ENCODE assay signal across 2 cellular contexts in the genomic region with DNA sequence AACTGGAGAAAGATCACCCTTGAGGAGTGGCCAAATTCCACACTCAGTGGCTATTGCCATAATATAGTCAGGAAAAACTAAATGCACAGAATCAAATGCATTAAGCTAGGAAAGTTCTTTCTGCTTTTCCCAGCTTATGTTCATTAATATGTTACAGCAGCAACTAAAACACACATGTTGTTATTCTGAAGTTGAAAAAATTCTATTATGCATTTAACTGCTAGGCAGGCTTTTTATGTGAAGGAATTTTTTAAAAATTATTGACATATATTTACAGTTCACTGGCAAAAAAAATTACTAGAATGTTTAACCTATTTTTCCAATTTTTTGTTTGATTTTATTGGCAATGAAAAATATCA.
TF ChIP-seq lines count a peak whose summit lies in the region.

No MANE protein-coding gene starts in this region.

TF ChIP-seq in SK-N-SH, 30 proteins besides CTCF, POLR2A, EP300 and RAD21 (continued from another document):
- TF ChIP-seq, protein P1, sequence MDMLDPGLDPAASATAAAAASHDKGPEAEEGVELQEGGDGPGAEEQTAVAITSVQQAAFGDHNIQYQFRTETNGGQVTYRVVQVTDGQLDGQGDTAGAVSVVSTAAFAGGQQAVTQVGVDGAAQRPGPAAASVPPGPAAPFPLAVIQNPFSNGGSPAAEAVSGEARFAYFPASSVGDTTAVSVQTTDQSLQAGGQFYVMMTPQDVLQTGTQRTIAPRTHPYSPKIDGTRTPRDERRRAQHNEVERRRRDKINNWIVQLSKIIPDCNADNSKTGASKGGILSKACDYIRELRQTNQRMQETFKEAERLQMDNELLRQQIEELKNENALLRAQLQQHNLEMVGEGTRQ (IDR thresholded peaks at IDR 0.05; ENCODE audit: borderline replicate concordance, low read depth, low read length): no peak
- TF ChIP-seq ELF1 (IDR thresholded peaks at IDR 0.05) (no peak), GATA2 (CRISPR knock-in tag; IDR thresholded peaks at IDR 0.05) (no peak), RCOR1 (IDR thresholded peaks at IDR 0.05; ENCODE audit: low read length) (no peak), JUND (IDR thresholded peaks at IDR 0.05) (no peak), TAF1 (IDR thresholded peaks at IDR 0.05; ENCODE audit: borderline replicate concordance, low read depth, low read length) (no peak), FOXJ3 (CRISPR knock-in tag; IDR thresholded peaks at IDR 0.05) (no peak), FOSL2 (IDR thresholded peaks at IDR 0.05; ENCODE audit: borderline replicate concordance, low read depth) (no peak), CHD2 (IDR thresholded peaks at IDR 0.05; ENCODE audit: low read length, partially characterized antibody) (no peak)

TF ChIP-seq in SK-N-SH treated with all-trans-retinoic acid at 6 μM for 48 hours, 23 proteins besides CTCF, POLR2A, EP300 and RAD21 (continued from another document):
- TF ChIP-seq, protein P2, sequence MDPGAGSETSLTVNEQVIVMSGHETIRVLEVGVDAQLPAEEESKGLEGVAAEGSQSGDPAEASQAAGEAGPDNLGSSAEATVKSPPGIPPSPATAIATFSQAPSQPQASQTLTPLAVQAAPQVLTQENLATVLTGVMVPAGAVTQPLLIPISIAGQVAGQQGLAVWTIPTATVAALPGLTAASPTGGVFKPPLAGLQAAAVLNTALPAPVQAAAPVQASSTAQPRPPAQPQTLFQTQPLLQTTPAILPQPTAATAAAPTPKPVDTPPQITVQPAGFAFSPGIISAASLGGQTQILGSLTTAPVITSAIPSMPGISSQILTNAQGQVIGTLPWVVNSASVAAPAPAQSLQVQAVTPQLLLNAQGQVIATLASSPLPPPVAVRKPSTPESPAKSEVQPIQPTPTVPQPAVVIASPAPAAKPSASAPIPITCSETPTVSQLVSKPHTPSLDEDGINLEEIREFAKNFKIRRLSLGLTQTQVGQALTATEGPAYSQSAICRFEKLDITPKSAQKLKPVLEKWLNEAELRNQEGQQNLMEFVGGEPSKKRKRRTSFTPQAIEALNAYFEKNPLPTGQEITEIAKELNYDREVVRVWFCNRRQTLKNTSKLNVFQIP (CRISPR knock-in tag; IDR thresholded peaks at IDR 0.05; ENCODE audit: borderline replicate concordance, low read depth): no peak
- TF ChIP-seq, protein P3, sequence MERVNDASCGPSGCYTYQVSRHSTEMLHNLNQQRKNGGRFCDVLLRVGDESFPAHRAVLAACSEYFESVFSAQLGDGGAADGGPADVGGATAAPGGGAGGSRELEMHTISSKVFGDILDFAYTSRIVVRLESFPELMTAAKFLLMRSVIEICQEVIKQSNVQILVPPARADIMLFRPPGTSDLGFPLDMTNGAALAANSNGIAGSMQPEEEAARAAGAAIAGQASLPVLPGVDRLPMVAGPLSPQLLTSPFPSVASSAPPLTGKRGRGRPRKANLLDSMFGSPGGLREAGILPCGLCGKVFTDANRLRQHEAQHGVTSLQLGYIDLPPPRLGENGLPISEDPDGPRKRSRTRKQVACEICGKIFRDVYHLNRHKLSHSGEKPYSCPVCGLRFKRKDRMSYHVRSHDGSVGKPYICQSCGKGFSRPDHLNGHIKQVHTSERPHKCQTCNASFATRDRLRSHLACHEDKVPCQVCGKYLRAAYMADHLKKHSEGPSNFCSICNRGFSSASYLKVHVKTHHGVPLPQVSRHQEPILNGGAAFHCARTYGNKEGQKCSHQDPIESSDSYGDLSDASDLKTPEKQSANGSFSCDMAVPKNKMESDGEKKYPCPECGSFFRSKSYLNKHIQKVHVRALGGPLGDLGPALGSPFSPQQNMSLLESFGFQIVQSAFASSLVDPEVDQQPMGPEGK (CRISPR knock-in tag; IDR thresholded peaks at IDR 0.05; ENCODE audit: borderline replicate concordance): no peak
- TF ChIP-seq SNAI2 (CRISPR knock-in tag; IDR thresholded peaks at IDR 0.05) (no peak), ZNF70 (CRISPR knock-in tag; IDR thresholded peaks at IDR 0.05) (no peak), ZC3H10 (CRISPR knock-in tag; IDR thresholded peaks at IDR 0.05) (no peak), TCF4 (CRISPR knock-in tag; IDR thresholded peaks at IDR 0.05; ENCODE audit: borderline replicate concordance) (no peak), CSDC2 (CRISPR knock-in tag; IDR thresholded peaks at IDR 0.05) (no peak), ESRRG (CRISPR knock-in tag; IDR thresholded peaks at IDR 0.05) (no peak), ARNTL (CRISPR knock-in tag; IDR thresholded peaks at IDR 0.05; ENCODE audit: borderline replicate concordance, low read depth) (no peak), ZFP3 (CRISPR knock-in tag; IDR thresholded peaks at IDR 0.05) (no peak), ZNF565 (CRISPR knock-in tag; conservative IDR thresholded peaks at IDR 0.05; ENCODE audit: low read depth) (no peak), TOX (CRISPR knock-in tag; IDR thresholded peaks at IDR 0.05; ENCODE audit: borderline replicate concordance) (no peak), PPARA (CRISPR knock-in tag; IDR thresholded peaks at IDR 0.05; ENCODE audit: borderline replicate concordance) (no peak)
- TF ChIP-seq, protein P4, sequence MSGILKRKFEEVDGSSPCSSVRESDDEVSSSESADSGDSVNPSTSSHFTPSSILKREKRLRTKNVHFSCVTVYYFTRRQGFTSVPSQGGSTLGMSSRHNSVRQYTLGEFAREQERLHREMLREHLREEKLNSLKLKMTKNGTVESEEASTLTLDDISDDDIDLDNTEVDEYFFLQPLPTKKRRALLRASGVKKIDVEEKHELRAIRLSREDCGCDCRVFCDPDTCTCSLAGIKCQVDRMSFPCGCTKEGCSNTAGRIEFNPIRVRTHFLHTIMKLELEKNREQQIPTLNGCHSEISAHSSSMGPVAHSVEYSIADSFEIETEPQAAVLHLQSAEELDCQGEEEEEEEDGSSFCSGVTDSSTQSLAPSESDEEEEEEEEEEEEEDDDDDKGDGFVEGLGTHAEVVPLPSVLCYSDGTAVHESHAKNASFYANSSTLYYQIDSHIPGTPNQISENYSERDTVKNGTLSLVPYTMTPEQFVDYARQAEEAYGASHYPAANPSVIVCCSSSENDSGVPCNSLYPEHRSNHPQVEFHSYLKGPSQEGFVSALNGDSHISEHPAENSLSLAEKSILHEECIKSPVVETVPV (CRISPR knock-in tag; IDR thresholded peaks at IDR 0.05): no peak
- TF ChIP-seq, protein P5, sequence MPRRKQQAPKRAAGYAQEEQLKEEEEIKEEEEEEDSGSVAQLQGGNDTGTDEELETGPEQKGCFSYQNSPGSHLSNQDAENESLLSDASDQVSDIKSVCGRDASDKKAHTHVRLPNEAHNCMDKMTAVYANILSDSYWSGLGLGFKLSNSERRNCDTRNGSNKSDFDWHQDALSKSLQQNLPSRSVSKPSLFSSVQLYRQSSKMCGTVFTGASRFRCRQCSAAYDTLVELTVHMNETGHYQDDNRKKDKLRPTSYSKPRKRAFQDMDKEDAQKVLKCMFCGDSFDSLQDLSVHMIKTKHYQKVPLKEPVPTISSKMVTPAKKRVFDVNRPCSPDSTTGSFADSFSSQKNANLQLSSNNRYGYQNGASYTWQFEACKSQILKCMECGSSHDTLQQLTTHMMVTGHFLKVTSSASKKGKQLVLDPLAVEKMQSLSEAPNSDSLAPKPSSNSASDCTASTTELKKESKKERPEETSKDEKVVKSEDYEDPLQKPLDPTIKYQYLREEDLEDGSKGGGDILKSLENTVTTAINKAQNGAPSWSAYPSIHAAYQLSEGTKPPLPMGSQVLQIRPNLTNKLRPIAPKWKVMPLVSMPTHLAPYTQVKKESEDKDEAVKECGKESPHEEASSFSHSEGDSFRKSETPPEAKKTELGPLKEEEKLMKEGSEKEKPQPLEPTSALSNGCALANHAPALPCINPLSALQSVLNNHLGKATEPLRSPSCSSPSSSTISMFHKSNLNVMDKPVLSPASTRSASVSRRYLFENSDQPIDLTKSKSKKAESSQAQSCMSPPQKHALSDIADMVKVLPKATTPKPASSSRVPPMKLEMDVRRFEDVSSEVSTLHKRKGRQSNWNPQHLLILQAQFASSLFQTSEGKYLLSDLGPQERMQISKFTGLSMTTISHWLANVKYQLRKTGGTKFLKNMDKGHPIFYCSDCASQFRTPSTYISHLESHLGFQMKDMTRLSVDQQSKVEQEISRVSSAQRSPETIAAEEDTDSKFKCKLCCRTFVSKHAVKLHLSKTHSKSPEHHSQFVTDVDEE (CRISPR knock-in tag; IDR thresholded peaks at IDR 0.05): no peak
